ENCODE assay signal across 8 cellular contexts in genomic region chr1:203702130-203702577, GRCh38.
A peak's percentile ranks its signal among the peaks of the same experiment; 100 is the strongest.
DNase-seq lines count a peak whose midpoint lies in the region; TF ChIP-seq lines count a peak whose summit lies in the region.

No MANE protein-coding gene starts in this region.

- H3K9me3 ChIP-seq in effector memory CD4-positive, alpha-beta T cell (ENCODE audit: control insufficient read depth, low read length): no peaks in the 10 kb centered on the region

- H3K36me3 ChIP-seq in effector memory CD4-positive, alpha-beta T cell (ENCODE audit: control insufficient read depth, insufficient read depth, low read length): peaks cover 84% of the 10 kb centered on the region

- DNase-seq in NK-92 treated with Interleukin-12 subunit alpha and Interleukin-12 subunit beta, amount 100 ng/mL, for 24 hours (lab: John Stamatoyannopoulos, UW): peak; percentile 5
- no peak for DNase-seq in NK-92 (lab: John Stamatoyannopoulos, UW; ENCODE audit: unreplicated experiment)
- peak; percentile 7 for DNase-seq in NCI-H2227 treated with DMSO at 0.1 percent for 48 hours (lab: John Stamatoyannopoulos, UW)
- peak; percentile 69 for DNase-seq in activated CD4-positive, alpha-beta memory T cell treated with anti-CD3 and anti-CD28 coated beads for 36 hours
- DNase-seq in effector memory CD4-positive, alpha-beta T cell: peak; percentile 32 to 42 (median 34)
- DNase-seq in mesothelial cell of epicardium (ENCODE audit: low spot score in 2 of 2, unreplicated experiment in 2 of 2): peak in 1 of 2 experiments; percentile 67
- peak; percentile 36 to 54 for DNase-seq in stimulated activated CD8-positive, alpha-beta memory T cell treated with anti-CD3 and anti-CD28 coated beads, Interleukin-2, amount 100 ng/mL, for 48 hours (ENCODE audit: low read depth in 2 of 2)
- no peak for DNase-seq in GM19238 (ENCODE audit: insufficient read length, low spot score)

- H3K36me3 Mint-ChIP-seq in activated CD4-positive, alpha-beta memory T cell treated with anti-CD3 and anti-CD28 coated beads for 36 hours: peaks cover 27% of the 10 kb centered on the region
- peaks cover 47% of the 10 kb centered on the region for H3K36me3 Mint-ChIP-seq in mesothelial cell of epicardium

- peaks cover 2% of the 10 kb centered on the region for H3K4me1 Mint-ChIP-seq in activated CD4-positive, alpha-beta memory T cell treated with anti-CD3 and anti-CD28 coated beads for 36 hours (ENCODE audit: low read depth)
- peaks cover 2% of the 10 kb centered on the region for H3K4me1 Mint-ChIP-seq in mesothelial cell of epicardium

- intact Hi-C loops in activated CD4-positive, alpha-beta memory T cell treated with anti-CD3 and anti-CD28 coated beads for 36 hours (cut with micrococcal nuclease): loop anchor here (1.0 kb wide), 4 partner anchors 28 to 198 kb away; no protein-coding TSS in a partner anchor

- H3K4me1 ChIP-seq in effector memory CD4-positive, alpha-beta T cell (ENCODE audit: control insufficient read depth, insufficient read depth, low read length, poor library complexity, severe bottlenecking): no peaks in the 10 kb centered on the region

- no peaks in the 10 kb centered on the region for H3K9me3 Mint-ChIP-seq in activated CD4-positive, alpha-beta memory T cell treated with anti-CD3 and anti-CD28 coated beads for 36 hours
- H3K9me3 Mint-ChIP-seq in mesothelial cell of epicardium: no peaks in the 10 kb centered on the region

- H3K27me3 ChIP-seq in effector memory CD4-positive, alpha-beta T cell (replicated peaks; ENCODE audit: control insufficient read depth, insufficient read depth, low read length, poor library complexity, severe bottlenecking): no peaks in the 10 kb centered on the region

- H3K27ac Mint-ChIP-seq in activated CD4-positive, alpha-beta memory T cell treated with anti-CD3 and anti-CD28 coated beads for 36 hours: peak overlapping the region; percentile 75
- H3K27ac Mint-ChIP-seq in mesothelial cell of epicardium: no peak overlapping the region

- POLR2A ChIA-PET in activated CD4-positive, alpha-beta memory T cell treated with anti-CD3 and anti-CD28 coated beads for 36 hours (lab: Charles Lee): interaction anchor here (0.5 to 1.5 kb wide), 3 partner anchors 63 to 198 kb away, joined by 3 to 4 read pairs (median 3); partner anchors contain the start of gene LAX1

- no peak overlapping the region for H3K27ac ChIP-seq in effector memory CD4-positive, alpha-beta T cell (ENCODE audit: insufficient read depth, low read length, poor library complexity, severe bottlenecking)

- CTCF ChIA-PET in activated CD4-positive, alpha-beta memory T cell treated with anti-CD3 and anti-CD28 coated beads for 36 hours (lab: Charles Lee): interaction anchor here (0.6 to 8.3 kb wide), 48 partner anchors 9 to 435 kb away, joined by 3 to 179 read pairs (median 5); partner anchors contain the start of genes ATP2B4 and LAX1

- peak; percentile 84 for TF ChIP-seq CTCF in mesothelial cell of epicardium (IDR thresholded peaks at IDR 0.05; ENCODE audit: unreplicated experiment)

- no peaks in the 10 kb centered on the region for H3K27me3 Mint-ChIP-seq in activated CD4-positive, alpha-beta memory T cell treated with anti-CD3 and anti-CD28 coated beads for 36 hours
- H3K27me3 Mint-ChIP-seq in mesothelial cell of epicardium (ENCODE audit: low read depth): no peaks in the 10 kb centered on the region

- no peak overlapping the region for H3K4me3 ChIP-seq in effector memory CD4-positive, alpha-beta T cell (ENCODE audit: insufficient read depth, low read depth, low read length, poor library complexity, severe bottlenecking)

- H3K4me3 Mint-ChIP-seq in activated CD4-positive, alpha-beta memory T cell treated with anti-CD3 and anti-CD28 coated beads for 36 hours: no peak overlapping the region
- no peak overlapping the region for H3K4me3 Mint-ChIP-seq in mesothelial cell of epicardium

Comparison
In these comparisons a context has a peak if more than half of its experiments do, and no peak if none do; other contexts are left out.
1. DNase-seq: peak in NK-92 treated with Interleukin-12 subunit alpha and Interleukin-12 subunit beta, amount 100 ng/mL, for 24 hours (single experiment), NCI-H2227 treated with DMSO at 0.1 percent for 48 hours (single experiment), activated CD4-positive, alpha-beta memory T cell treated with anti-CD3 and anti-CD28 coated beads for 36 hours (single experiment), effector memory CD4-positive, alpha-beta T cell (3 of 3) and stimulated activated CD8-positive, alpha-beta memory T cell treated with anti-CD3 and anti-CD28 coated beads, Interleukin-2, amount 100 ng/mL, for 48 hours (2 of 2); none in NK-92 (single experiment) and GM19238 (single experiment).